In genomic region chrX:153736071-153736820, GRCh38 we compare ENCODE assay signal across 16 cellular contexts. TPM values are rescaled to one million over a fixed set of nuclear protein-coding genes. Genes with fewer than 3 reads are reported as not detected.
DNase-seq lines count a peak whose midpoint lies in the region; ATAC-seq and TF ChIP-seq lines count a peak whose summit lies in the region.
"Had no signal": no experiment of that assay in that cellular context is flagged by ENCODE, and none has a peak within 500 bp of the region (broad histone marks: within the 10 kb centered on the region; RNA-seq: fewer than 3 reads in every experiment).

No MANE protein-coding gene starts in this region.

- H3K4me3 ChIP-seq in gastroesophageal sphincter = no peak overlapping the region
- no peak overlapping the region for H3K4me3 ChIP-seq in spleen
- H3K4me3 ChIP-seq: HAP-1 had no signal

- peaks cover 49% of the 10 kb centered on the region for H3K4me1 Mint-ChIP-seq in activated CD4-positive, alpha-beta T cell treated with anti-CD3 and anti-CD28 coated beads, Interleukin-2, amount 10 ng/mL, durations not matched to agents 7 days and 5 days
- peaks cover 28% of the 10 kb centered on the region for H3K4me1 Mint-ChIP-seq in activated CD4-positive, alpha-beta T cell treated with anti-CD3 and anti-CD28 coated beads, Interleukin-2, amount 10 ng/mL, durations not matched to agents 24 days and 14 days
- no peaks in the 10 kb centered on the region for H3K4me1 Mint-ChIP-seq in mesothelial cell of epicardium

- intact Hi-C loops in activated CD4-positive, alpha-beta T cell treated with anti-CD3 and anti-CD28 coated beads, Interleukin-2, amount 10 ng/mL, durations not matched to agents 24 days and 14 days (cut with micrococcal nuclease) = no loop called here
- intact Hi-C loops in spleen (cut with DNase I; ENCODE audit: low total_unique reads) = no loop called here

- H3K4me1 ChIP-seq in gastroesophageal sphincter = no peaks in the 10 kb centered on the region
- H3K4me1 ChIP-seq in spleen = peaks cover 0 to 23% (median 2%) of the 10 kb centered on the region in 6 donors
- H3K4me1 ChIP-seq: HAP-1 had no signal

- H3K4me3 Mint-ChIP-seq in activated CD4-positive, alpha-beta T cell treated with anti-CD3 and anti-CD28 coated beads, Interleukin-2, amount 10 ng/mL, durations not matched to agents 7 days and 5 days = no peak overlapping the region
- H3K4me3 Mint-ChIP-seq in activated CD4-positive, alpha-beta T cell treated with anti-CD3 and anti-CD28 coated beads, Interleukin-2, amount 10 ng/mL, durations not matched to agents 24 days and 14 days = no peak overlapping the region
- H3K4me3 Mint-ChIP-seq in mesothelial cell of epicardium = no peak overlapping the region

- no peak for DNase-seq in activated CD4-positive, alpha-beta T cell treated with anti-CD3 and anti-CD28 coated beads, Interleukin-2, amount 10 ng/mL, durations not matched to agents 7 days and 5 days
- DNase-seq in activated CD4-positive, alpha-beta T cell treated with anti-CD3 and anti-CD28 coated beads, Interleukin-2, amount 10 ng/mL, durations not matched to agents 24 days and 14 days = no peak
- DNase-seq in ELF-1 (ENCODE audit: low read depth, low spot score) (peak; percentile 42), spleen (peak; percentile 60), DMS53 (lab: John Stamatoyannopoulos, UW) (no peak), mesothelial cell of epicardium (ENCODE audit: low spot score in 2 of 2, unreplicated experiment in 2 of 2) (no peak)
- DNase-seq in activated CD8-positive, alpha-beta memory T cell treated with anti-CD3 and anti-CD28 coated beads, Interleukin-2, amount 50 U/mL, for 48 hours = no peak
- DNase-seq: GOT3 had no signal

- H3K36me3 ChIP-seq in gastroesophageal sphincter (peaks cover 0 to 65% of the 10 kb centered on the region in 2 donors), spleen (peaks cover 0 to 61% (median 4%) of the 10 kb centered on the region in 6 donors)
- H3K36me3 ChIP-seq: HAP-1 had no signal

- H3K27ac ChIP-seq in gastroesophageal sphincter = no peak overlapping the region
- H3K27ac ChIP-seq in spleen = no peak overlapping the region
- H3K27ac ChIP-seq: 22Rv1 had no signal

- H3K27ac Mint-ChIP-seq in activated CD4-positive, alpha-beta T cell treated with anti-CD3 and anti-CD28 coated beads, Interleukin-2, amount 10 ng/mL, durations not matched to agents 7 days and 5 days = peak overlapping the region; percentile 19
- H3K27ac Mint-ChIP-seq in activated CD4-positive, alpha-beta T cell treated with anti-CD3 and anti-CD28 coated beads, Interleukin-2, amount 10 ng/mL, durations not matched to agents 24 days and 14 days = no peak overlapping the region
- no peak overlapping the region for H3K27ac Mint-ChIP-seq in mesothelial cell of epicardium
- H3K27ac Mint-ChIP-seq: CD4-positive, CD25-positive, alpha-beta regulatory T cell had no signal

- TF ChIP-seq CTCF in gastroesophageal sphincter (IDR thresholded peaks at IDR 0.05) (no peak), spleen (IDR thresholded peaks at IDR 0.05 in 8 of 11, conservative IDR thresholded peaks at IDR 0.05 in 3 of 11) (no peak), mesothelial cell of epicardium (IDR thresholded peaks at IDR 0.05; ENCODE audit: unreplicated experiment) (no peak)

- H3K9me3 Mint-ChIP-seq in activated CD4-positive, alpha-beta T cell treated with anti-CD3 and anti-CD28 coated beads, Interleukin-2, amount 10 ng/mL, durations not matched to agents 7 days and 5 days = peaks cover 7% of the 10 kb centered on the region
- no peaks in the 10 kb centered on the region for H3K9me3 Mint-ChIP-seq in activated CD4-positive, alpha-beta T cell treated with anti-CD3 and anti-CD28 coated beads, Interleukin-2, amount 10 ng/mL, durations not matched to agents 24 days and 14 days
- peaks cover 20% of the 10 kb centered on the region for H3K9me3 Mint-ChIP-seq in mesothelial cell of epicardium

- TF ChIP-seq POLR2A in gastroesophageal sphincter (IDR thresholded peaks at IDR 0.05) (no peak), spleen (IDR thresholded peaks at IDR 0.05) (no peak)

- CTCF ChIA-PET in activated CD4-positive, alpha-beta T cell treated with anti-CD3 and anti-CD28 coated beads, Interleukin-2, amount 10 ng/mL, durations not matched to agents 7 days and 5 days (lab: Charles Lee) = interaction anchor here (1.3 to 1.6 kb wide), 3 partner anchors 9 to 17 kb away, joined by 3 to 4 read pairs (median 3); no protein-coding TSS in a partner anchor

- peaks cover 30% of the 10 kb centered on the region for H3K36me3 Mint-ChIP-seq in activated CD4-positive, alpha-beta T cell treated with anti-CD3 and anti-CD28 coated beads, Interleukin-2, amount 10 ng/mL, durations not matched to agents 7 days and 5 days (ENCODE audit: low read depth)
- peaks cover 23% of the 10 kb centered on the region for H3K36me3 Mint-ChIP-seq in activated CD4-positive, alpha-beta T cell treated with anti-CD3 and anti-CD28 coated beads, Interleukin-2, amount 10 ng/mL, durations not matched to agents 24 days and 14 days (ENCODE audit: low read depth)
- H3K36me3 Mint-ChIP-seq in mesothelial cell of epicardium = peaks cover 22% of the 10 kb centered on the region
- H3K36me3 Mint-ChIP-seq: IgD-negative memory B cell had no signal

- H3K27me3 Mint-ChIP-seq in activated CD4-positive, alpha-beta T cell treated with anti-CD3 and anti-CD28 coated beads, Interleukin-2, amount 10 ng/mL, durations not matched to agents 7 days and 5 days = no peaks in the 10 kb centered on the region
- H3K27me3 Mint-ChIP-seq in activated CD4-positive, alpha-beta T cell treated with anti-CD3 and anti-CD28 coated beads, Interleukin-2, amount 10 ng/mL, durations not matched to agents 24 days and 14 days = no peaks in the 10 kb centered on the region
- H3K27me3 Mint-ChIP-seq in mesothelial cell of epicardium (ENCODE audit: low read depth) = no peaks in the 10 kb centered on the region
- H3K27me3 Mint-ChIP-seq: CD4-positive, CD25-positive, alpha-beta regulatory T cell; IgD-negative memory B cell had no signal

- no peaks in the 10 kb centered on the region for H3K27me3 ChIP-seq in gastroesophageal sphincter
- no peaks in the 10 kb centered on the region for H3K27me3 ChIP-seq in spleen (replicated peaks in 1 of 7)

- H3K9me3 ChIP-seq in gastroesophageal sphincter (no peaks in the 10 kb centered on the region), spleen (peaks cover 0 to 14% (median 4%) of the 10 kb centered on the region in 8 donors)
- H3K9me3 ChIP-seq: HAP-1 had no signal

- 100% methylated on average over 6 of the region's 30 CpGs; no CpG with 5 or more reads in 1 of the 2 donors for WGBS in gastroesophageal sphincter (ENCODE audit: low coverage in 1 of 2), 2 donors
- 90 to 97% (median 93%) methylated on average over 8 to 30 of the region's 30 CpGs for WGBS in spleen, 5 donors

- peak; percentile 10 for ATAC-seq in gastroesophageal sphincter

- TF ChIP-seq EP300 in gastroesophageal sphincter (IDR thresholded peaks at IDR 0.05) = no peak

- POLR2A ChIA-PET in activated CD4-positive, alpha-beta T cell treated with anti-CD3 and anti-CD28 coated beads, Interleukin-2, amount 10 ng/mL, durations not matched to agents 7 days and 5 days (lab: Charles Lee) = no interaction called here

RNA-seq across cellular contexts. Expression of gene ABCD1, which starts 11.6 kb away (rescaled TPM):
- 10 to 100 TPM; 15.4 to 16.0 TPM for total RNA-seq in activated CD4-positive, alpha-beta T cell treated with anti-CD3 and anti-CD28 coated beads, Interleukin-2, amount 10 ng/mL, durations not matched to agents 7 days and 5 days
- total RNA-seq in activated CD4-positive, alpha-beta T cell treated with anti-CD3 and anti-CD28 coated beads, Interleukin-2, amount 10 ng/mL, durations not matched to agents 24 days and 14 days = 6.6 and 7.7 TPM in 2 replicates
- total RNA-seq in gastroesophageal sphincter (10 to 100 TPM; 14.4 to 38.8 (median 22.0) TPM), spleen (10 to 100 TPM; 14.9 to 28.1 (median 23.2) TPM), mesothelial cell of epicardium (15.4 to 18.3 TPM (median 15.4 TPM) in 3 replicates)
- polyA plus RNA-seq in spleen = 1 to 10 TPM; 5.1 to 9.7 (median 6.9) TPM

RNA-seq across cellular contexts. Expression of gene BCAP31, which starts 12.1 kb away (rescaled TPM):
- total RNA-seq in activated CD4-positive, alpha-beta T cell treated with anti-CD3 and anti-CD28 coated beads, Interleukin-2, amount 10 ng/mL, durations not matched to agents 7 days and 5 days = 100 to 1,000 TPM; 142 to 148 TPM
- 154 and 157 TPM in 2 replicates for total RNA-seq in activated CD4-positive, alpha-beta T cell treated with anti-CD3 and anti-CD28 coated beads, Interleukin-2, amount 10 ng/mL, durations not matched to agents 24 days and 14 days
- total RNA-seq in gastroesophageal sphincter (100 to 1,000 TPM in 2 of 4 donors, 10 to 100 TPM in 2; 76.1 to 125 (median 104) TPM), spleen (100 to 1,000 TPM; 132 to 173 (median 136) TPM), mesothelial cell of epicardium (116 to 121 TPM (median 118 TPM) in 3 replicates)
- polyA plus RNA-seq in spleen = 100 to 1,000 TPM in 2 of 3 donors, 10 to 100 TPM in 1; 77.3 to 135 (median 108) TPM

RNA-seq across cellular contexts. Expression of gene PLXNB3, which starts 27.8 kb away (rescaled TPM):
- under 1 TPM; 0.23 to 0.35 TPM for total RNA-seq in activated CD4-positive, alpha-beta T cell treated with anti-CD3 and anti-CD28 coated beads, Interleukin-2, amount 10 ng/mL, durations not matched to agents 7 days and 5 days
- 0.43 and 0.49 TPM in 2 replicates for total RNA-seq in activated CD4-positive, alpha-beta T cell treated with anti-CD3 and anti-CD28 coated beads, Interleukin-2, amount 10 ng/mL, durations not matched to agents 24 days and 14 days
- total RNA-seq in gastroesophageal sphincter = 10 to 100 TPM in 3 of 4 donors, 1 to 10 TPM in 1; 9.2 to 19.2 (median 16.8) TPM
- total RNA-seq in spleen = 1 to 10 TPM in 6 of 7 donors, under 1 TPM in 1; 0.68 to 2.8 (median 1.7) TPM
- polyA plus RNA-seq in spleen = 1 to 10 TPM in 1 of 3 donors, under 1 TPM in 2; 0.48 to 1.5 (median 0.49) TPM
- total RNA-seq in mesothelial cell of epicardium = 3.6 to 4.3 TPM (median 4.3 TPM) in 3 replicates
- total RNA-seq: A673 had no signal
- polyA plus RNA-seq: CD4-positive, CD25-positive, alpha-beta regulatory T cell; IgD-negative memory B cell had no signal

RNA-seq across cellular contexts. Expression of gene SRPK3, which starts 44.6 kb away (rescaled TPM):
- total RNA-seq in activated CD4-positive, alpha-beta T cell treated with anti-CD3 and anti-CD28 coated beads, Interleukin-2, amount 10 ng/mL, durations not matched to agents 7 days and 5 days = not detected
- total RNA-seq in activated CD4-positive, alpha-beta T cell treated with anti-CD3 and anti-CD28 coated beads, Interleukin-2, amount 10 ng/mL, durations not matched to agents 24 days and 14 days = not detected in 2 replicates
- 1 to 10 TPM in 3 of 4 donors, not detected in 1; 3.0 to 4.7 (median 4.4) TPM for total RNA-seq in gastroesophageal sphincter
- not detected for total RNA-seq in spleen
- polyA plus RNA-seq in spleen = under 1 TPM; 0.03 to 0.26 (median 0.07) TPM
- 0.14 to 0.16 TPM in 2 of 3 replicates, not detected in the other for total RNA-seq in mesothelial cell of epicardium
- total RNA-seq: A673; CD4-positive, CD25-positive, alpha-beta regulatory T cell; G401; HT1080 had no signal
- polyA plus RNA-seq: CD4-positive, CD25-positive, alpha-beta regulatory T cell; IgD-negative memory B cell had no signal

RNA-seq across cellular contexts. Expression of gene SLC6A8, which starts 48.5 kb away (rescaled TPM):
- under 1 TPM; 0.65 to 0.69 TPM for total RNA-seq in activated CD4-positive, alpha-beta T cell treated with anti-CD3 and anti-CD28 coated beads, Interleukin-2, amount 10 ng/mL, durations not matched to agents 7 days and 5 days
- total RNA-seq in activated CD4-positive, alpha-beta T cell treated with anti-CD3 and anti-CD28 coated beads, Interleukin-2, amount 10 ng/mL, durations not matched to agents 24 days and 14 days = 3.5 TPM in 2 replicates
- total RNA-seq in gastroesophageal sphincter = 10 to 100 TPM; 25.3 to 86.6 (median 37.9) TPM
- total RNA-seq in spleen = 10 to 100 TPM in 5 of 7 donors, 1 to 10 TPM in 2; 6.7 to 72.9 (median 14.7) TPM
- 1 to 10 TPM; 3.2 to 5.3 (median 3.2) TPM for polyA plus RNA-seq in spleen
- 65.3 to 68.0 TPM (median 65.6 TPM) in 3 replicates for total RNA-seq in mesothelial cell of epicardium

Comparison
In these comparisons a context has a peak if more than half of its experiments do, and no peak if none do; other contexts are left out.
1. DNase-seq: peak in ELF-1 (single experiment) and spleen (single experiment); none in activated CD4-positive, alpha-beta T cell treated with anti-CD3 and anti-CD28 coated beads, Interleukin-2, amount 10 ng/mL, durations not matched to agents 7 days and 5 days (single experiment), activated CD4-positive, alpha-beta T cell treated with anti-CD3 and anti-CD28 coated beads, Interleukin-2, amount 10 ng/mL, durations not matched to agents 24 days and 14 days (single experiment), activated CD8-positive, alpha-beta memory T cell treated with anti-CD3 and anti-CD28 coated beads, Interleukin-2, amount 50 U/mL, for 48 hours (single experiment), DMS53 (single experiment) and mesothelial cell of epicardium (0 of 2).